In the genomic region with DNA sequence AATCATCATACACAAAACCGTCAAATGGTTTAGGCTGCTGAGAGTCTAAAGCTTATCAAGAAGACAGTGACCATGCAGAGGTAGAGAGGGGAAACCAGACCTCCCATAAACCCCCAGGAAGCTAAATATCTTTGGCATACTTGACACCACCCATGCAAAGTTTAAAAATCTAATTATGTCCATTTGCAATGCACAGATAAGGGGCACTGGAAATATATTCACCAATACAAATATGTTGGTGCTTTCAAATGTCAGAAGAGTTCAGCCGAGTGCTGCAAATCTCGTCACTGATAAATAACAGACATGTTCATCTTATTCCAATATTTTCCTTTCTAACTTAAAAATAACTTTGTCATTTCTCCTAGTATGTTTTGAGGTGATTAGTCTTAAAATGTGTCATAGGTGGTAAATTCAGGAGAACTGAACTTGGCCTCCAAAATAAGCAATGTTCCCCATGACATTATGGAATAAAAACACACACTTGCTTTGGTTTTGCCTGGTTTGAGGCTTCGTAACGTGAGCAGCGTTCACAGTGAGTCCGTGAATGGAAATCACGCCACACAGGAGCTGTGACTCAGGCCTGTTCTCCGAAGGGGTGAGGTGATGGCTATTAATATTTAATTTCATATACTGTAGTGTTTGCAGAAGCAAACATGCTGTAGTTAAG, we compare ENCODE assay signal across 11 cellular contexts.
DNase-seq lines count a peak whose midpoint lies in the region; ATAC-seq and TF ChIP-seq lines count a peak whose summit lies in the region.
"Had no signal": no experiment of that assay in that cellular context is flagged by ENCODE, and none has a peak within 500 bp of the region (broad histone marks: within the 10 kb centered on the region; RNA-seq: fewer than 3 reads in every experiment).

No MANE protein-coding gene starts in this region.

- no peaks in the 10 kb centered on the region for H3K9me3 ChIP-seq in transverse colon

- no peaks in the 10 kb centered on the region for H3K36me3 ChIP-seq in transverse colon

- no peaks in the 10 kb centered on the region for H3K27me3 ChIP-seq in transverse colon

- no peak overlapping the region for H3K4me3 ChIP-seq in transverse colon

- intact Hi-C loops in transverse colon (cut with DNase I; ENCODE audit: low total_unique reads), result no loop called here

- ATAC-seq in GM19035 (IDR thresholded peaks at IDR 0.05; ENCODE audit: unreplicated experiment), result no peak
- ATAC-seq: PC-3 had no signal

- WGBS in transverse colon (ENCODE audit: low coverage in 1 of 2), 2 donors, result 76 to 80% methylated on average over 9 of the region's 9 CpGs

- DNase-seq in SHP77 treated with DMSO at 0.1 percent for 48 hours (lab: John Stamatoyannopoulos, UW), result peak; percentile 22
- peak; percentile 3 for DNase-seq in ecto neural progenitor cell (ENCODE audit: low spot score)
- DNase-seq in mucosa of gallbladder (ENCODE audit: low spot score), result peak; percentile 67
- DNase-seq in transverse colon, result no peak
- no peak for DNase-seq in NCI-H1092 (lab: John Stamatoyannopoulos, UW)
- no peak for DNase-seq in NCI-H510A treated with DMSO at 0.1 percent for 48 hours (lab: John Stamatoyannopoulos, UW)
- DNase-seq: activated naive CD8-positive, alpha-beta T cell treated with anti-CD3 and anti-CD28 coated beads, Interleukin-2, amount 10 ng/mL, durations not matched to agents 7 days and 5 days; H9; NCI-H2171 treated with DMSO at 0.1 percent for 48 hours; PC-3 had no signal

- no peak for TF ChIP-seq POLR2A in transverse colon (IDR thresholded peaks at IDR 0.05)

- no peak for TF ChIP-seq EP300 in transverse colon (IDR thresholded peaks at IDR 0.05; ENCODE audit: low read depth)

- in situ Hi-C loops in transverse colon (cut with MboI; ENCODE audit: low pct_ligation_motif_present in 1 of 4, low pct_unique_long_range_greater_than_20kb in 1 of 4, low sequenced_read_pairs in 3 of 4), result no loop called here

- peak overlapping the region in 3 of 4 donors; percentile 43 to 58 (median 49) for H3K27ac ChIP-seq in transverse colon

- peaks cover 0 to 18% (median 10%) of the 10 kb centered on the region in 4 donors for H3K4me1 ChIP-seq in transverse colon

- no peak for TF ChIP-seq CTCF in transverse colon (IDR thresholded peaks at IDR 0.05)

Comparison
In these comparisons a context has a peak if more than half of its experiments do, and no peak if none do; other contexts are left out.
1. DNase-seq: peak in SHP77 treated with DMSO at 0.1 percent for 48 hours (single experiment), ecto neural progenitor cell (single experiment) and mucosa of gallbladder (single experiment); none in transverse colon (single experiment), NCI-H1092 (single experiment) and NCI-H510A treated with DMSO at 0.1 percent for 48 hours (single experiment).